In the genomic region with DNA sequence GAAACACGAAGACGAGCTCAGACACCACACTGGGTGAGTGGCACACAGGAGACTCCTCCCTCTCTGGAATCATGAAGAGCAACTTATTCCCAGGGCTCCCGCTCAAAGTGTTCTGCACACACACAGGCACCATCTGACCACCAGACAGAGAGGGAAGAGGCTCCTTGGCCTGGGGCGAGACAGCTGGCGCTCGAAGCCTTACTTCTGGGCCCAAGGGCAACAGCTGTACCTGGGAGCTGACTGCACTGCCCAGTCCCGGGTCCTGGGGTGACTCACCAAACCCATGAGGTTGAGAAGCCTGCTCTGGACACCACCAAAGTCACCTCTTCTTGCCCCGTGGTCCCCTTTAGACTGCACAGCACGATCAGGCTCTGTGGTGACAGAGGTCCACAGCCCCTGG, we compare ENCODE assay signal across 16 cellular contexts.
"Had no signal": no experiment of that assay in that cellular context is flagged by ENCODE, and none has a peak within 500 bp of the region (broad histone marks: within the 10 kb centered on the region; RNA-seq: fewer than 3 reads in every experiment).

No MANE protein-coding gene starts in this region.

- H3K4me3 Mint-ChIP-seq: naive thymus-derived CD4-positive, alpha-beta T cell had no signal

- ATAC-seq: left lung; lower lobe of right lung; naive thymus-derived CD4-positive, alpha-beta T cell had no signal

- H3K9me3 ChIP-seq: colonic mucosa, left lung, lower lobe of right lung, sigmoid colon, stomach, thoracic aorta, upper lobe of left lung, uterus had no signal

- H3K4me1 ChIP-seq: colonic mucosa, left lung, lower lobe of right lung, sigmoid colon, stomach, uterus had no signal

- H3K4me3 ChIP-seq: colonic mucosa, left lung, lower lobe of right lung, sigmoid colon, skin epidermis, stomach, thoracic aorta, upper lobe of left lung, uterus had no signal

- H3K27me3 ChIP-seq: colonic mucosa, left lung, sigmoid colon, stomach, upper lobe of left lung, uterus had no signal

- H3K36me3 ChIP-seq: colonic mucosa, left lung, lower lobe of right lung, sigmoid colon, stomach, thoracic aorta, upper lobe of left lung, uterus had no signal

- DNase-seq: colonic mucosa; effector CD4-positive, alpha-beta T cell; islet precursor cell; left lung; lower lobe of right lung; mesenchymal stem cell; naive thymus-derived CD4-positive, alpha-beta T cell; sigmoid colon; stimulated activated CD4-positive, alpha-beta T cell treated with anti-CD3 and anti-CD28 coated beads, Interleukin-2, amount 100 ng/mL, for 24 hours; stimulated activated CD4-positive, alpha-beta T cell treated with anti-CD3 and anti-CD28 coated beads, Interleukin-4, amount 100 ng/mL, for 4 hours; stimulated activated naive CD4-positive, alpha-beta T cell; stomach; upper lobe of left lung; uterus had no signal

- H3K27ac ChIP-seq: colonic mucosa, thoracic aorta had no signal

- H3K27me3 Mint-ChIP-seq: naive thymus-derived CD4-positive, alpha-beta T cell had no signal
